ENCODE assay signal across 2 cellular contexts in the genomic region with DNA sequence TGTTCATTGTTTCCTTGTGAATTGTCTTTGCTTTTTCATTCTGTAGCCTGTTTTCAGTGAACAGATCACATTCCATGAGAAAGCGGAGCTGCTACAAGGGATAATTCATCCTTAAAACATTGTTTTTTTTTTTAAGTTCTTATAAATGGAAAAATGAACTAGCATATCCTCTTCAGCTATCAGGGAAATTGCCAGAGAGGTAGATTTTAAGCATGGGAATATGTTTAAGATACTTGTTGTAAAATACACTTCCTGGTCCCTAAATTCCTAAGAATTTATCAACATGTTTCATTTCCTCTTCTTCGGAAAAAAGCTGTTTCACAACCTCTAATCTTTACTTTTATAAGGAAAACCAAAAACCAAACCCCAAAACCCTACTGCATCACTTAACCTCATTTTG.
TF ChIP-seq lines count a peak whose summit lies in the region.

No MANE protein-coding gene starts in this region.

TF ChIP-seq in SK-N-SH, 30 proteins besides CTCF, POLR2A, EP300 and RAD21:
- no peak for TF ChIP-seq NRF1 (IDR thresholded peaks at IDR 0.05; ENCODE audit: low read depth, low read length)
- no peak for TF ChIP-seq FOXJ3 (CRISPR knock-in tag; IDR thresholded peaks at IDR 0.05)
- no peak for TF ChIP-seq PBX3 (IDR thresholded peaks at IDR 0.05)
- no peak for TF ChIP-seq REST (IDR thresholded peaks at IDR 0.05; ENCODE audit: low read depth, low read length)
- TF ChIP-seq SIN3A (IDR thresholded peaks at IDR 0.05; ENCODE audit: borderline replicate concordance, low read depth, low read length) = no peak
- TF ChIP-seq POLR2AphosphoS5 (IDR thresholded peaks at IDR 0.05; ENCODE audit: low read depth, low read length) = no peak
- no peak for TF ChIP-seq FOXM1 (IDR thresholded peaks at IDR 0.05; ENCODE audit: low read depth)
- TF ChIP-seq GATA2 (CRISPR knock-in tag; IDR thresholded peaks at IDR 0.05) = no peak
- TF ChIP-seq IRF3 (IDR thresholded peaks at IDR 0.05; ENCODE audit: low read depth, low read length) = no peak
- no peak for TF ChIP-seq RXRA (IDR thresholded peaks at IDR 0.05; ENCODE audit: borderline replicate concordance, low read depth)
- TF ChIP-seq MXI1 (IDR thresholded peaks at IDR 0.05; ENCODE audit: low read depth, low read length) = no peak
- TF ChIP-seq MEF2A (IDR thresholded peaks at IDR 0.05; ENCODE audit: borderline replicate concordance, low read depth) = no peak
- TF ChIP-seq, protein P1, sequence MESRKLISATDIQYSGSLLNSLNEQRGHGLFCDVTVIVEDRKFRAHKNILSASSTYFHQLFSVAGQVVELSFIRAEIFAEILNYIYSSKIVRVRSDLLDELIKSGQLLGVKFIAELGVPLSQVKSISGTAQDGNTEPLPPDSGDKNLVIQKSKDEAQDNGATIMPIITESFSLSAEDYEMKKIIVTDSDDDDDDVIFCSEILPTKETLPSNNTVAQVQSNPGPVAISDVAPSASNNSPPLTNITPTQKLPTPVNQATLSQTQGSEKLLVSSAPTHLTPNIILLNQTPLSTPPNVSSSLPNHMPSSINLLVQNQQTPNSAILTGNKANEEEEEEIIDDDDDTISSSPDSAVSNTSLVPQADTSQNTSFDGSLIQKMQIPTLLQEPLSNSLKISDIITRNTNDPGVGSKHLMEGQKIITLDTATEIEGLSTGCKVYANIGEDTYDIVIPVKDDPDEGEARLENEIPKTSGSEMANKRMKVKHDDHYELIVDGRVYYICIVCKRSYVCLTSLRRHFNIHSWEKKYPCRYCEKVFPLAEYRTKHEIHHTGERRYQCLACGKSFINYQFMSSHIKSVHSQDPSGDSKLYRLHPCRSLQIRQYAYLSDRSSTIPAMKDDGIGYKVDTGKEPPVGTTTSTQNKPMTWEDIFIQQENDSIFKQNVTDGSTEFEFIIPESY (IDR thresholded peaks at IDR 0.05; ENCODE audit: borderline replicate concordance, low read depth) = no peak
- no peak for TF ChIP-seq FOSL2 (IDR thresholded peaks at IDR 0.05; ENCODE audit: borderline replicate concordance, low read depth)
- TF ChIP-seq EZH2phosphoT487 (IDR thresholded peaks at IDR 0.05; ENCODE audit: borderline replicate concordance, low read depth) = no peak
- no peak for TF ChIP-seq USF2 (IDR thresholded peaks at IDR 0.05; ENCODE audit: borderline replicate concordance, low read depth, low read length)

TF ChIP-seq in endothelial cell of umbilical vein, 7 proteins besides CTCF, POLR2A, EP300 and RAD21:
- TF ChIP-seq MYC (IDR thresholded peaks at IDR 0.05; ENCODE audit: low read depth, low read length) (no peak), JUN (IDR thresholded peaks at IDR 0.05; ENCODE audit: borderline replicate concordance, insufficient read depth, insufficient read length, low read depth) (peak; percentile 33), FOS (IDR thresholded peaks at IDR 0.05; ENCODE audit: borderline replicate concordance, insufficient read depth, low read length) (peak; percentile 24)
